8 cellular contexts compared by ENCODE assay signal in the genomic region with DNA sequence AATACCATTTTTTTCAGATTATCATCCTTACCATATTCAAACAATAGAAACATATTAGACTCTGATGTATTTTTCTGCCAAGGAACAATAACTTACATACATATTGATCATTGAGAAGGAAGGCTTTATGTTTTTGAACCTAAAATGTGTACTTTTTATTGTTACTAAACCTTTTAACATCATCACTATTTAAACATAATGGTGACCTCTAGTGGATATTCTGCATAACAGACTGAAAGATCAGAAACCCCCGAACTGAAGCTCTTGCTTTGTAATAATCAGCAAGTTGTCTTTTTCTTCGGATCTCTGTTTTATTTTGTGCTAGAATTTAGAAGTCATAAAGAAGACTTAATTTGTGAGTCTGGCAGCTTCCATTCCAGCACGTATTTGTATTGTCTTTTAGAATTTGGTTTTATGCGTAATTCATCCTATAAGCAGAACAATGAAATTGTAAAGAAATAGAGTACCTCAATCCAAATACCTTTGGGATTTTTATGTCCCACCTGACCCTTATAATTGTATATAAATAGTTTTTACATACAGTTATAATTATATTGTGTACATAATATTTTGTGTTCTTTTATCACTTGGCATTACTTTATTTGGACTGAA.
A peak's percentile ranks its signal among the peaks of the same experiment; 100 is the strongest.
DNase-seq lines count a peak whose midpoint lies in the region; FAIRE-seq and TF ChIP-seq lines count a peak whose summit lies in the region.

No MANE protein-coding gene starts in this region.

- no peaks in the 10 kb centered on the region for H3K79me2 ChIP-seq in SU-DHL-6 (ENCODE audit: insufficient read depth, low read length)

- H3K9me3 Mint-ChIP-seq in osteocyte (ENCODE audit: unreplicated experiment): no peaks in the 10 kb centered on the region

- peaks cover 16% of the 10 kb centered on the region for H3K4me1 Mint-ChIP-seq in osteocyte (ENCODE audit: unreplicated experiment)

- no peak overlapping the region for H3K27ac ChIP-seq in SU-DHL-6 (ENCODE audit: low read depth, low read length)
- peak overlapping the region in 1 of 4 donors; percentile 50 for H3K27ac ChIP-seq in esophagus squamous epithelium

- FAIRE-seq in GM12892 (lab: Jason Lieb, UNC): no peak

- TF ChIP-seq POLR2A in esophagus squamous epithelium (IDR thresholded peaks at IDR 0.05) (no peak), GM12892 (IDR thresholded peaks at IDR 0.05; ENCODE audit: low read depth, low read length) (no peak)

- H3K4me3 Mint-ChIP-seq in osteocyte (ENCODE audit: unreplicated experiment): no peak overlapping the region

- DNase-seq in NCI-H345 (lab: John Stamatoyannopoulos, UW): peak; percentile 1
- no peak for DNase-seq in NCI-H345 treated with DMSO at 0.1 percent for 48 hours (lab: John Stamatoyannopoulos, UW; ENCODE audit: unreplicated experiment)
- DNase-seq in LNCaP clone FGC (ENCODE audit: low read depth): no peak
- DNase-seq in esophagus squamous epithelium (lab: John Stamatoyannopoulos, UW): no peak
- DNase-seq in osteocyte (ENCODE audit: extremely low spot score, unreplicated experiment): no peak
- no peak for DNase-seq in stimulated activated CD4-positive, alpha-beta T cell treated with anti-CD3 and anti-CD28 coated beads, Interleukin-15, amount 100 ng/mL, for 24 hours
- no peak for DNase-seq in GM12892 (ENCODE audit: insufficient read length)

- H3K4me1 ChIP-seq in esophagus squamous epithelium: peaks cover 10 to 67% (median 18%) of the 10 kb centered on the region in 3 donors

- WGBS in esophagus squamous epithelium, 2 donors: 27% methylated on average over 4 of the region's 4 CpGs

- no peak overlapping the region for H3K4me2 ChIP-seq in SU-DHL-6 (ENCODE audit: low read depth, low read length, poor library complexity, severe bottlenecking)

- peak; percentile 57 for TF ChIP-seq CTCF in LNCaP clone FGC (IDR thresholded peaks at IDR 0.05; ENCODE audit: control insufficient read depth, extremely low read depth, insufficient read depth)
- peak; percentile 64 for TF ChIP-seq CTCF in SU-DHL-6 (IDR thresholded peaks at IDR 0.05; ENCODE audit: insufficient read depth, low read length, poor library complexity, severe bottlenecking)
- peak in 5 of 6 experiments; percentile 45 to 74 (median 69) for TF ChIP-seq CTCF in esophagus squamous epithelium (IDR thresholded peaks at IDR 0.05)
- TF ChIP-seq CTCF in osteocyte (IDR thresholded peaks at IDR 0.05): peak; percentile 75

- no peaks in the 10 kb centered on the region for H3K36me3 ChIP-seq in SU-DHL-6 (ENCODE audit: low read length)
- peaks cover 0 to 18% (median 0%) of the 10 kb centered on the region in 3 donors for H3K36me3 ChIP-seq in esophagus squamous epithelium

- H3K4me3 ChIP-seq in LNCaP clone FGC (ENCODE audit: low read depth, low read length) (no peak overlapping the region), SU-DHL-6 (ENCODE audit: insufficient read depth, low read length, poor library complexity, severe bottlenecking) (no peak overlapping the region), esophagus squamous epithelium (no peak overlapping the region)

- H3K9ac ChIP-seq in SU-DHL-6 (ENCODE audit: low read length): no peak overlapping the region

- no peaks in the 10 kb centered on the region for H3K27me3 ChIP-seq in SU-DHL-6 (ENCODE audit: low read length)
- no peaks in the 10 kb centered on the region for H3K27me3 ChIP-seq in esophagus squamous epithelium

- H2AFZ ChIP-seq in SU-DHL-6 (ENCODE audit: low read depth, low read length, severe bottlenecking): no peak overlapping the region

- H3K27me3 Mint-ChIP-seq in osteocyte (ENCODE audit: unreplicated experiment): no peaks in the 10 kb centered on the region

- peaks cover 4% of the 10 kb centered on the region for H3K36me3 Mint-ChIP-seq in osteocyte (ENCODE audit: unreplicated experiment)

- no peak overlapping the region for H3K27ac Mint-ChIP-seq in osteocyte (ENCODE audit: unreplicated experiment)

- H3K9me3 ChIP-seq in SU-DHL-6 (ENCODE audit: insufficient read depth, low read length) (no peaks in the 10 kb centered on the region), esophagus squamous epithelium (no peaks in the 10 kb centered on the region)

- H3K9me2 ChIP-seq in SU-DHL-6 (replicated peaks; ENCODE audit: insufficient read depth, low read length): no peaks in the 10 kb centered on the region

- no peaks in the 10 kb centered on the region for H4K20me1 ChIP-seq in SU-DHL-6 (ENCODE audit: low read depth, low read length)

- H3F3A ChIP-seq in SU-DHL-6 (ENCODE audit: insufficient read depth): no peaks in the 10 kb centered on the region

- intact Hi-C loops in esophagus squamous epithelium (cut with DNase I): loop anchor here (5.0 kb wide), 1 partner anchor 131 kb away; no protein-coding TSS in a partner anchor
